Comparison of ENCODE assay signal across 8 cellular contexts in genomic region chr11:48107188-48107704, GRCh38.
DNase-seq lines count a peak whose midpoint lies in the region; ATAC-seq, FAIRE-seq and TF ChIP-seq lines count a peak whose summit lies in the region.

No MANE protein-coding gene starts in this region.

- ATAC-seq in GM21717 (IDR thresholded peaks at IDR 0.05; ENCODE audit: unreplicated experiment) = peak; percentile 90

- FAIRE-seq in GM12891 (lab: Jason Lieb, UNC) (peak; percentile 95), HTR-8/SVneo (lab: Jason Lieb, UNC) (no peak)

- no peak for TF ChIP-seq POLR2A in GM12891 (IDR thresholded peaks at IDR 0.05; ENCODE audit: low read depth, low read length)
- TF ChIP-seq POLR2A in ovary (IDR thresholded peaks at IDR 0.05) = no peak

- peak overlapping the region; percentile 72 for H3K27ac Mint-ChIP-seq in activated T-helper 1 cell treated with anti-CD3 and anti-CD28 coated beads, Interleukin-12 subunit alpha, Interleukin-12 subunit beta, Interleukin-2, Interleukin-4 antibody, amounts not matched to agents 30 ng/mL and 10 ng/mL and 1 ng/mL, durations not matched to agents 14 hours and 24 hours and 36 hours

- DNase-seq in GM12891 (ENCODE audit: insufficient read length, low spot score) (no peak), HTR-8/SVneo (ENCODE audit: insufficient read length, low spot score) (peak; percentile 21), SHP77 treated with DMSO at 0.1 percent for 48 hours (lab: John Stamatoyannopoulos, UW) (no peak), ovary (no peak), HT-29 (ENCODE audit: low spot score) (no peak)
- no peak for DNase-seq in activated T-helper 1 cell treated with anti-CD3 and anti-CD28 coated beads, Interleukin-12 subunit alpha, Interleukin-12 subunit beta, Interleukin-2, Interleukin-4 antibody, amounts not matched to agents 30 ng/mL and 10 ng/mL and 1 ng/mL, durations not matched to agents 14 hours and 24 hours and 36 hours (ENCODE audit: low spot score)
- DNase-seq in stimulated activated CD4-positive, alpha-beta T cell treated with anti-CD3 and anti-CD28 coated beads, Interleukin-12 subunit alpha, Interleukin-12 subunit beta, amount 100 ng/mL, for 4 hours = peak; percentile 25

- TF ChIP-seq EP300 in ovary (IDR thresholded peaks at IDR 0.05) = no peak

- no peaks in the 10 kb centered on the region for H3K4me1 ChIP-seq in ovary (ENCODE audit: insufficient read depth)

- no peaks in the 10 kb centered on the region for H3K9me3 ChIP-seq in ovary

- no peak overlapping the region for H3K4me3 ChIP-seq in ovary

- no peaks in the 10 kb centered on the region for H3K27me3 Mint-ChIP-seq in activated T-helper 1 cell treated with anti-CD3 and anti-CD28 coated beads, Interleukin-12 subunit alpha, Interleukin-12 subunit beta, Interleukin-2, Interleukin-4 antibody, amounts not matched to agents 30 ng/mL and 10 ng/mL and 1 ng/mL, durations not matched to agents 14 hours and 24 hours and 36 hours (ENCODE audit: insufficient read depth)

- TF ChIP-seq CTCF in ovary (IDR thresholded peaks at IDR 0.05) = no peak

- 75 to 90% (median 87%) methylated on average over 7 of the region's 7 CpGs for WGBS in ovary, 3 donors

- no peaks in the 10 kb centered on the region for H3K9me3 Mint-ChIP-seq in activated T-helper 1 cell treated with anti-CD3 and anti-CD28 coated beads, Interleukin-12 subunit alpha, Interleukin-12 subunit beta, Interleukin-2, Interleukin-4 antibody, amounts not matched to agents 30 ng/mL and 10 ng/mL and 1 ng/mL, durations not matched to agents 14 hours and 24 hours and 36 hours

- no peaks in the 10 kb centered on the region for H3K36me3 ChIP-seq in ovary

- no peak overlapping the region for H3K27ac ChIP-seq in ovary

- H3K4me3 Mint-ChIP-seq in activated T-helper 1 cell treated with anti-CD3 and anti-CD28 coated beads, Interleukin-12 subunit alpha, Interleukin-12 subunit beta, Interleukin-2, Interleukin-4 antibody, amounts not matched to agents 30 ng/mL and 10 ng/mL and 1 ng/mL, durations not matched to agents 14 hours and 24 hours and 36 hours = peak overlapping the region; percentile 53

- no peaks in the 10 kb centered on the region for H3K27me3 ChIP-seq in ovary

- H3K4me1 Mint-ChIP-seq in activated T-helper 1 cell treated with anti-CD3 and anti-CD28 coated beads, Interleukin-12 subunit alpha, Interleukin-12 subunit beta, Interleukin-2, Interleukin-4 antibody, amounts not matched to agents 30 ng/mL and 10 ng/mL and 1 ng/mL, durations not matched to agents 14 hours and 24 hours and 36 hours (ENCODE audit: low read depth) = peaks cover 82% of the 10 kb centered on the region

- H3K36me3 Mint-ChIP-seq in activated T-helper 1 cell treated with anti-CD3 and anti-CD28 coated beads, Interleukin-12 subunit alpha, Interleukin-12 subunit beta, Interleukin-2, Interleukin-4 antibody, amounts not matched to agents 30 ng/mL and 10 ng/mL and 1 ng/mL, durations not matched to agents 14 hours and 24 hours and 36 hours (ENCODE audit: low read depth) = peaks cover 23% of the 10 kb centered on the region

- intact Hi-C loops in activated T-helper 1 cell treated with anti-CD3 and anti-CD28 coated beads, Interleukin-12 subunit alpha, Interleukin-12 subunit beta, Interleukin-2, Interleukin-4 antibody, amounts not matched to agents 30 ng/mL and 10 ng/mL and 1 ng/mL, durations not matched to agents 14 hours and 24 hours and 36 hours (cut with micrococcal nuclease) = loop anchor here (1.0 to 2.0 kb wide), 4 partner anchors 10 to 124 kb away; no protein-coding TSS in a partner anchor
- intact Hi-C loops in ovary (cut with DNase I) = no loop called here

TF ChIP-seq in GM12891, 5 proteins besides CTCF, POLR2A, EP300 and RAD21:
- TF ChIP-seq TAF1 (IDR thresholded peaks at IDR 0.05; ENCODE audit: low read depth, low read length) (no peak), POU2F2 (IDR thresholded peaks at IDR 0.05; ENCODE audit: low read depth, low read length) (0 out of 2 replicates have a peak, but pooled peaks have one; percentile 69), SPI1 (IDR thresholded peaks at IDR 0.05; ENCODE audit: low read depth, low read length) (peak; percentile 99), POLR2AphosphoS5 (IDR thresholded peaks at IDR 0.05; ENCODE audit: low read depth, low read length) (no peak), PAX5 (IDR thresholded peaks at IDR 0.05; ENCODE audit: insufficient read depth, low read length, severe bottlenecking) (no peak)

Comparison
In these comparisons a context has a peak if more than half of its experiments do, and no peak if none do; other contexts are left out.
1. DNase-seq: peak in HTR-8/SVneo (single experiment) and stimulated activated CD4-positive, alpha-beta T cell treated with anti-CD3 and anti-CD28 coated beads, Interleukin-12 subunit alpha, Interleukin-12 subunit beta, amount 100 ng/mL, for 4 hours (single experiment); none in GM12891 (single experiment), activated T-helper 1 cell treated with anti-CD3 and anti-CD28 coated beads, Interleukin-12 subunit alpha, Interleukin-12 subunit beta, Interleukin-2, Interleukin-4 antibody, amounts not matched to agents 30 ng/mL and 10 ng/mL and 1 ng/mL, durations not matched to agents 14 hours and 24 hours and 36 hours (single experiment), SHP77 treated with DMSO at 0.1 percent for 48 hours (single experiment), ovary (0 of 5) and HT-29 (single experiment).